Comparison of ENCODE assay signal across 1 cellular context in the genomic region with DNA sequence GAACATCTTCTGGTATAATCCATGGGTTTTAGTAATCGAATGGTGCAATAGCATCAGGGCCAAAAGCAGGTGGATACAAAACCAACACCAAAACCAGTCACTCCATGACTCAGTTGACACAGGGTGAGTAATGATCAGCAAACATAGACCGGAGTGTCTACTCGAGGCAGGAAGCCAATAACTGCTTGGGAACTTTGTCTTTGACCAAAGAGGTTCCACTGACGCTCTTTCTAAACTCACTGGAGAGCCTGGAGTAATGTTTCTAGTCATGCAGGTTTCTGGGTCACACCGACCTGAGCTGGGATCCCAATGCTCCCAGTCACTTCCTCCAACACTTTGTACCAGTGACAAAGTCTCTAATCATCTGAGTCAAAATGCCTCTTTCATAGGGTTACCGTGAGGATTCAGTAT.
TF ChIP-seq lines count a peak whose summit lies in the region.

No MANE protein-coding gene starts in this region.

TF ChIP-seq in GM12878, 131 proteins besides CTCF, POLR2A, EP300 and RAD21 (continued from another document):
- TF ChIP-seq, protein P1, sequence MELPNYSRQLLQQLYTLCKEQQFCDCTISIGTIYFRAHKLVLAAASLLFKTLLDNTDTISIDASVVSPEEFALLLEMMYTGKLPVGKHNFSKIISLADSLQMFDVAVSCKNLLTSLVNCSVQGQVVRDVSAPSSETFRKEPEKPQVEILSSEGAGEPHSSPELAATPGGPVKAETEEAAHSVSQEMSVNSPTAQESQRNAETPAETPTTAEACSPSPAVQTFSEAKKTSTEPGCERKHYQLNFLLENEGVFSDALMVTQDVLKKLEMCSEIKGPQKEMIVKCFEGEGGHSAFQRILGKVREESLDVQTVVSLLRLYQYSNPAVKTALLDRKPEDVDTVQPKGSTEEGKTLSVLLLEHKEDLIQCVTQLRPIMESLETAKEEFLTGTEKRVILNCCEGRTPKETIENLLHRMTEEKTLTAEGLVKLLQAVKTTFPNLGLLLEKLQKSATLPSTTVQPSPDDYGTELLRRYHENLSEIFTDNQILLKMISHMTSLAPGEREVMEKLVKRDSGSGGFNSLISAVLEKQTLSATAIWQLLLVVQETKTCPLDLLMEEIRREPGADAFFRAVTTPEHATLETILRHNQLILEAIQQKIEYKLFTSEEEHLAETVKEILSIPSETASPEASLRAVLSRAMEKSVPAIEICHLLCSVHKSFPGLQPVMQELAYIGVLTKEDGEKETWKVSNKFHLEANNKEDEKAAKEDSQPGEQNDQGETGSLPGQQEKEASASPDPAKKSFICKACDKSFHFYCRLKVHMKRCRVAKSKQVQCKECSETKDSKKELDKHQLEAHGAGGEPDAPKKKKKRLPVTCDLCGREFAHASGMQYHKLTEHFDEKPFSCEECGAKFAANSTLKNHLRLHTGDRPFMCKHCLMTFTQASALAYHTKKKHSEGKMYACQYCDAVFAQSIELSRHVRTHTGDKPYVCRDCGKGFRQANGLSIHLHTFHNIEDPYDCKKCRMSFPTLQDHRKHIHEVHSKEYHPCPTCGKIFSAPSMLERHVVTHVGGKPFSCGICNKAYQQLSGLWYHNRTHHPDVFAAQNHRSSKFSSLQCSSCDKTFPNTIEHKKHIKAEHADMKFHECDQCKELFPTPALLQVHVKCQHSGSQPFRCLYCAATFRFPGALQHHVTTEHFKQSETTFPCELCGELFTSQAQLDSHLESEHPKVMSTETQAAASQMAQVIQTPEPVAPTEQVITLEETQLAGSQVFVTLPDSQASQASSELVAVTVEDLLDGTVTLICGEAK (IDR thresholded peaks at IDR 0.05; ENCODE audit: borderline replicate concordance) = no peak
- TF ChIP-seq CBX5 (IDR thresholded peaks at IDR 0.05; ENCODE audit: low read depth) (0 out of 2 replicates have a peak, but pooled peaks have one; percentile 40), ZZZ3 (IDR thresholded peaks at IDR 0.05; ENCODE audit: control insufficient read depth, insufficient read length, low read depth) (no peak), ZNF24 (IDR thresholded peaks at IDR 0.05) (no peak), LARP7 (IDR thresholded peaks at IDR 0.05) (no peak), BACH1 (IDR thresholded peaks at IDR 0.05; ENCODE audit: borderline replicate concordance) (no peak), HCFC1 (IDR thresholded peaks at IDR 0.05; ENCODE audit: low read length) (no peak), CHD2 (IDR thresholded peaks at IDR 0.05; ENCODE audit: borderline replicate concordance, low read depth, low read length) (no peak), NR2F1 (conservative IDR thresholded peaks at IDR 0.05) (no peak), TCF12 (IDR thresholded peaks at IDR 0.05; ENCODE audit: low read depth, low read length) (0 out of 2 replicates have a peak, but pooled peaks have one; percentile 4), MEF2B (IDR thresholded peaks at IDR 0.05; ENCODE audit: partially characterized antibody, poor library complexity, severe bottlenecking) (no peak), IRF4 (IDR thresholded peaks at IDR 0.05; ENCODE audit: low read depth, low read length) (peak; percentile 37; the same call in 1 of the 2 replicates), KAT2A (conservative IDR thresholded peaks at IDR 0.05; ENCODE audit: control insufficient read depth, low read depth, low read length) (no peak), HDGF (IDR thresholded peaks at IDR 0.05) (no peak), BRCA1 (IDR thresholded peaks at IDR 0.05; ENCODE audit: low read depth, low read length) (no peak), SMAD1 (IDR thresholded peaks at IDR 0.05; ENCODE audit: low read depth, partially characterized antibody) (no peak), ESRRA (IDR thresholded peaks at IDR 0.05; ENCODE audit: low read length) (no peak), CEBPB (IDR thresholded peaks at IDR 0.05; ENCODE audit: borderline replicate concordance in 1 of 2, low read depth in 2 of 2, low read length in 2 of 2) (no peak), TCF7 (IDR thresholded peaks at IDR 0.05; ENCODE audit: borderline replicate concordance) (no peak), CBX3 (IDR thresholded peaks at IDR 0.05; ENCODE audit: borderline replicate concordance, low read depth) (no peak), WRNIP1 (IDR thresholded peaks at IDR 0.05; ENCODE audit: borderline replicate concordance, low read depth, low read length) (no peak), SUPT20H (IDR thresholded peaks at IDR 0.05; ENCODE audit: borderline replicate concordance, control insufficient read depth, low read depth, low read length) (no peak), GABPA (IDR thresholded peaks at IDR 0.05; ENCODE audit: low read depth) (peak; percentile 29; the same call in 1 of the 2 replicates), SREBF1 (IDR thresholded peaks at IDR 0.05; ENCODE audit: low read length) (no peak), ZNF384 (IDR thresholded peaks at IDR 0.05; ENCODE audit: borderline replicate concordance, low read depth, low read length) (no peak), STAT1 (conservative IDR thresholded peaks at IDR 0.05) (no peak), IKZF2 (IDR thresholded peaks at IDR 0.05) (no peak), MYB (IDR thresholded peaks at IDR 0.05; ENCODE audit: borderline replicate concordance, low read depth, low read length) (no peak), NRF1 (conservative IDR thresholded peaks at IDR 0.05; ENCODE audit: low read depth, low read length) (no peak), BHLHE40 (IDR thresholded peaks at IDR 0.05; ENCODE audit: borderline replicate concordance in 1 of 2, low read depth in 2 of 2, low read length in 1 of 2) (no peak), NFXL1 (IDR thresholded peaks at IDR 0.05; ENCODE audit: borderline replicate concordance) (no peak), PML (IDR thresholded peaks at IDR 0.05; ENCODE audit: low read length) (0 out of 2 replicates have a peak, but pooled peaks have one; percentile 48), HDAC2 (IDR thresholded peaks at IDR 0.05) (no peak), TAF1 (IDR thresholded peaks at IDR 0.05; ENCODE audit: borderline replicate concordance, low read depth, low read length) (no peak), ASH2L (IDR thresholded peaks at IDR 0.05; ENCODE audit: borderline replicate concordance, low read depth) (no peak), HDAC6 (IDR thresholded peaks at IDR 0.05; ENCODE audit: unreplicated experiment) (no peak), DPF2 (IDR thresholded peaks at IDR 0.05) (no peak), ETV6 (conservative IDR thresholded peaks at IDR 0.05 in 1 of 2, IDR thresholded peaks at IDR 0.05 in 1 of 2; ENCODE audit: borderline replicate concordance in 1 of 2, low read depth in 1 of 2) (peak in 1 of 2 experiments; percentile 16; a peak in 1 of 4 replicates), FOXK2 (IDR thresholded peaks at IDR 0.05) (no peak), FOXM1 (IDR thresholded peaks at IDR 0.05; ENCODE audit: low read depth, low read length) (peak; percentile 85), GATAD2B (conservative IDR thresholded peaks at IDR 0.05; ENCODE audit: low read depth) (no peak)
- TF ChIP-seq, protein P2, sequence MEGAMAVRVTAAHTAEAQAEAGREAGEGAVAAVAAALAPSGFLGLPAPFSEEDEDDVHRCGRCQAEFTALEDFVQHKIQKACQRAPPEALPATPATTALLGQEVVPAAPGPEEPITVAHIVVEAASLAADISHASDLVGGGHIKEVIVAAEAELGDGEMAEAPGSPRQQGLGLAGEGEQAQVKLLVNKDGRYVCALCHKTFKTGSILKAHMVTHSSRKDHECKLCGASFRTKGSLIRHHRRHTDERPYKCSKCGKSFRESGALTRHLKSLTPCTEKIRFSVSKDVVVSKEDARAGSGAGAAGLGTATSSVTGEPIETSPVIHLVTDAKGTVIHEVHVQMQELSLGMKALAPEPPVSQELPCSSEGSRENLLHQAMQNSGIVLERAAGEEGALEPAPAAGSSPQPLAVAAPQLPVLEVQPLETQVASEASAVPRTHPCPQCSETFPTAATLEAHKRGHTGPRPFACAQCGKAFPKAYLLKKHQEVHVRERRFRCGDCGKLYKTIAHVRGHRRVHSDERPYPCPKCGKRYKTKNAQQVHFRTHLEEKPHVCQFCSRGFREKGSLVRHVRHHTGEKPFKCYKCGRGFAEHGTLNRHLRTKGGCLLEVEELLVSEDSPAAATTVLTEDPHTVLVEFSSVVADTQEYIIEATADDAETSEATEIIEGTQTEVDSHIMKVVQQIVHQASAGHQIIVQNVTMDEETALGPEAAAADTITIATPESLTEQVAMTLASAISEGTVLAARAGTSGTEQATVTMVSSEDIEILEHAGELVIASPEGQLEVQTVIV (IDR thresholded peaks at IDR 0.05; ENCODE audit: borderline replicate concordance, partially characterized antibody) = no peak
- TF ChIP-seq, protein P3, sequence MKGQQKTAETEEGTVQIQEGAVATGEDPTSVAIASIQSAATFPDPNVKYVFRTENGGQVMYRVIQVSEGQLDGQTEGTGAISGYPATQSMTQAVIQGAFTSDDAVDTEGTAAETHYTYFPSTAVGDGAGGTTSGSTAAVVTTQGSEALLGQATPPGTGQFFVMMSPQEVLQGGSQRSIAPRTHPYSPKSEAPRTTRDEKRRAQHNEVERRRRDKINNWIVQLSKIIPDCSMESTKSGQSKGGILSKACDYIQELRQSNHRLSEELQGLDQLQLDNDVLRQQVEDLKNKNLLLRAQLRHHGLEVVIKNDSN (IDR thresholded peaks at IDR 0.05; ENCODE audit: borderline replicate concordance, extremely low read length, insufficient read depth, low read depth, low read length) = no peak
- TF ChIP-seq, protein P4, sequence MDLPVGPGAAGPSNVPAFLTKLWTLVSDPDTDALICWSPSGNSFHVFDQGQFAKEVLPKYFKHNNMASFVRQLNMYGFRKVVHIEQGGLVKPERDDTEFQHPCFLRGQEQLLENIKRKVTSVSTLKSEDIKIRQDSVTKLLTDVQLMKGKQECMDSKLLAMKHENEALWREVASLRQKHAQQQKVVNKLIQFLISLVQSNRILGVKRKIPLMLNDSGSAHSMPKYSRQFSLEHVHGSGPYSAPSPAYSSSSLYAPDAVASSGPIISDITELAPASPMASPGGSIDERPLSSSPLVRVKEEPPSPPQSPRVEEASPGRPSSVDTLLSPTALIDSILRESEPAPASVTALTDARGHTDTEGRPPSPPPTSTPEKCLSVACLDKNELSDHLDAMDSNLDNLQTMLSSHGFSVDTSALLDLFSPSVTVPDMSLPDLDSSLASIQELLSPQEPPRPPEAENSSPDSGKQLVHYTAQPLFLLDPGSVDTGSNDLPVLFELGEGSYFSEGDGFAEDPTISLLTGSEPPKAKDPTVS (IDR thresholded peaks at IDR 0.05; ENCODE audit: low read depth, low read length) = no peak
- TF ChIP-seq, protein P5, sequence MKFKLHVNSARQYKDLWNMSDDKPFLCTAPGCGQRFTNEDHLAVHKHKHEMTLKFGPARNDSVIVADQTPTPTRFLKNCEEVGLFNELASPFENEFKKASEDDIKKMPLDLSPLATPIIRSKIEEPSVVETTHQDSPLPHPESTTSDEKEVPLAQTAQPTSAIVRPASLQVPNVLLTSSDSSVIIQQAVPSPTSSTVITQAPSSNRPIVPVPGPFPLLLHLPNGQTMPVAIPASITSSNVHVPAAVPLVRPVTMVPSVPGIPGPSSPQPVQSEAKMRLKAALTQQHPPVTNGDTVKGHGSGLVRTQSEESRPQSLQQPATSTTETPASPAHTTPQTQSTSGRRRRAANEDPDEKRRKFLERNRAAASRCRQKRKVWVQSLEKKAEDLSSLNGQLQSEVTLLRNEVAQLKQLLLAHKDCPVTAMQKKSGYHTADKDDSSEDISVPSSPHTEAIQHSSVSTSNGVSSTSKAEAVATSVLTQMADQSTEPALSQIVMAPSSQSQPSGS (IDR thresholded peaks at IDR 0.05; ENCODE audit: low read length) = peak; percentile 83
- TF ChIP-seq, protein P6, sequence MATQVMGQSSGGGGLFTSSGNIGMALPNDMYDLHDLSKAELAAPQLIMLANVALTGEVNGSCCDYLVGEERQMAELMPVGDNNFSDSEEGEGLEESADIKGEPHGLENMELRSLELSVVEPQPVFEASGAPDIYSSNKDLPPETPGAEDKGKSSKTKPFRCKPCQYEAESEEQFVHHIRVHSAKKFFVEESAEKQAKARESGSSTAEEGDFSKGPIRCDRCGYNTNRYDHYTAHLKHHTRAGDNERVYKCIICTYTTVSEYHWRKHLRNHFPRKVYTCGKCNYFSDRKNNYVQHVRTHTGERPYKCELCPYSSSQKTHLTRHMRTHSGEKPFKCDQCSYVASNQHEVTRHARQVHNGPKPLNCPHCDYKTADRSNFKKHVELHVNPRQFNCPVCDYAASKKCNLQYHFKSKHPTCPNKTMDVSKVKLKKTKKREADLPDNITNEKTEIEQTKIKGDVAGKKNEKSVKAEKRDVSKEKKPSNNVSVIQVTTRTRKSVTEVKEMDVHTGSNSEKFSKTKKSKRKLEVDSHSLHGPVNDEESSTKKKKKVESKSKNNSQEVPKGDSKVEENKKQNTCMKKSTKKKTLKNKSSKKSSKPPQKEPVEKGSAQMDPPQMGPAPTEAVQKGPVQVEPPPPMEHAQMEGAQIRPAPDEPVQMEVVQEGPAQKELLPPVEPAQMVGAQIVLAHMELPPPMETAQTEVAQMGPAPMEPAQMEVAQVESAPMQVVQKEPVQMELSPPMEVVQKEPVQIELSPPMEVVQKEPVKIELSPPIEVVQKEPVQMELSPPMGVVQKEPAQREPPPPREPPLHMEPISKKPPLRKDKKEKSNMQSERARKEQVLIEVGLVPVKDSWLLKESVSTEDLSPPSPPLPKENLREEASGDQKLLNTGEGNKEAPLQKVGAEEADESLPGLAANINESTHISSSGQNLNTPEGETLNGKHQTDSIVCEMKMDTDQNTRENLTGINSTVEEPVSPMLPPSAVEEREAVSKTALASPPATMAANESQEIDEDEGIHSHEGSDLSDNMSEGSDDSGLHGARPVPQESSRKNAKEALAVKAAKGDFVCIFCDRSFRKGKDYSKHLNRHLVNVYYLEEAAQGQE (IDR thresholded peaks at IDR 0.05; ENCODE audit: low read depth, low read length) = no peak
- TF ChIP-seq, protein P7, sequence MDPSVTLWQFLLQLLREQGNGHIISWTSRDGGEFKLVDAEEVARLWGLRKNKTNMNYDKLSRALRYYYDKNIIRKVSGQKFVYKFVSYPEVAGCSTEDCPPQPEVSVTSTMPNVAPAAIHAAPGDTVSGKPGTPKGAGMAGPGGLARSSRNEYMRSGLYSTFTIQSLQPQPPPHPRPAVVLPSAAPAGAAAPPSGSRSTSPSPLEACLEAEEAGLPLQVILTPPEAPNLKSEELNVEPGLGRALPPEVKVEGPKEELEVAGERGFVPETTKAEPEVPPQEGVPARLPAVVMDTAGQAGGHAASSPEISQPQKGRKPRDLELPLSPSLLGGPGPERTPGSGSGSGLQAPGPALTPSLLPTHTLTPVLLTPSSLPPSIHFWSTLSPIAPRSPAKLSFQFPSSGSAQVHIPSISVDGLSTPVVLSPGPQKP (IDR thresholded peaks at IDR 0.05; ENCODE audit: low read depth, low read length) = no peak
